8 cellular contexts compared by ENCODE assay signal in genomic region chr19:13838071-13838942, GRCh38. TPM values are rescaled to one million over a fixed set of nuclear protein-coding genes. Genes with fewer than 3 reads are reported as not detected.
DNase-seq lines count a peak whose midpoint lies in the region; ATAC-seq and TF ChIP-seq lines count a peak whose summit lies in the region.

No MANE protein-coding gene starts in this region.

- H3K36me3 ChIP-seq in CD4-positive, CD25-positive, alpha-beta regulatory T cell (ENCODE audit: control insufficient read depth, insufficient read depth, low read length): peaks cover 9% of the 10 kb centered on the region
- H3K36me3 ChIP-seq in Peyer's patch: peaks cover 0 to 31% (median 0%) of the 10 kb centered on the region in 3 donors
- no peaks in the 10 kb centered on the region for H3K36me3 ChIP-seq in endodermal cell (ENCODE audit: control insufficient read depth, insufficient read depth, low read length)
- H3K36me3 ChIP-seq in ovary: no peaks in the 10 kb centered on the region

- H3K27ac Mint-ChIP-seq in CD4-positive, CD25-positive, alpha-beta regulatory T cell: peak overlapping the region; percentile 94 to 98 (median 97)
- H3K27ac Mint-ChIP-seq in endodermal cell: peak overlapping the region; percentile 48

- ATAC-seq in CD4-positive, CD25-positive, alpha-beta regulatory T cell (ENCODE audit: low read depth in 2 of 2): no peak
- no peak for ATAC-seq in GM18498 (IDR thresholded peaks at IDR 0.05; ENCODE audit: unreplicated experiment)
- no peak for ATAC-seq in HG03108 (IDR thresholded peaks at IDR 0.05; ENCODE audit: unreplicated experiment)

- H3K9me3 ChIP-seq in CD4-positive, CD25-positive, alpha-beta regulatory T cell (ENCODE audit: control insufficient read depth in 2 of 2, low read length in 2 of 2): no peaks in the 10 kb centered on the region
- H3K9me3 ChIP-seq in Peyer's patch (no peaks in the 10 kb centered on the region), endodermal cell (ENCODE audit: control insufficient read depth, low read length) (no peaks in the 10 kb centered on the region), ovary (no peaks in the 10 kb centered on the region)

- TF ChIP-seq POLR2A in Peyer's patch (IDR thresholded peaks at IDR 0.05) (no peak), ovary (IDR thresholded peaks at IDR 0.05) (no peak)

- H3K4me1 Mint-ChIP-seq in CD4-positive, CD25-positive, alpha-beta regulatory T cell: peaks cover 6 to 86% (median 38%) of the 10 kb centered on the region in 4 donors
- peaks cover 4% of the 10 kb centered on the region for H3K4me1 Mint-ChIP-seq in endodermal cell

- peaks cover 83% of the 10 kb centered on the region for H3K4me1 ChIP-seq in CD4-positive, CD25-positive, alpha-beta regulatory T cell (ENCODE audit: control insufficient read depth, insufficient read depth, low read length, poor library complexity, severe bottlenecking)
- H3K4me1 ChIP-seq in Peyer's patch (peaks cover 0 to 78% (median 33%) of the 10 kb centered on the region in 4 donors), endodermal cell (ENCODE audit: control insufficient read depth, insufficient read depth, low read length) (peaks cover 10% of the 10 kb centered on the region), ovary (ENCODE audit: insufficient read depth) (peaks cover 21% of the 10 kb centered on the region)

- TF ChIP-seq EP300 in ovary (IDR thresholded peaks at IDR 0.05): no peak

- 95 to 97% methylated on average over 11 to 13 of the region's 13 CpGs for WGBS in endodermal cell (ENCODE audit: insufficient coverage in 1 of 2, insufficient read length in 1 of 2), 2 experiments
- WGBS in ovary, 3 donors: 74 to 78% (median 76%) methylated on average over 13 of the region's 13 CpGs

- TF ChIP-seq CTCF in Peyer's patch (IDR thresholded peaks at IDR 0.05): no peak
- TF ChIP-seq CTCF in endodermal cell (conservative IDR thresholded peaks at IDR 0.05): no peak
- no peak for TF ChIP-seq CTCF in ovary (IDR thresholded peaks at IDR 0.05)

- H3K27me3 ChIP-seq in CD4-positive, CD25-positive, alpha-beta regulatory T cell (ENCODE audit: control insufficient read depth, insufficient read depth, low read length): no peaks in the 10 kb centered on the region
- H3K27me3 ChIP-seq in Peyer's patch (no peaks in the 10 kb centered on the region), endodermal cell (ENCODE audit: control insufficient read depth, insufficient read depth, low read length, poor library complexity, severe bottlenecking) (no peaks in the 10 kb centered on the region), ovary (no peaks in the 10 kb centered on the region)

- H3K9me3 Mint-ChIP-seq in CD4-positive, CD25-positive, alpha-beta regulatory T cell: peaks cover 0 to 7% (median 0%) of the 10 kb centered on the region in 7 donors
- H3K9me3 Mint-ChIP-seq in endodermal cell: no peaks in the 10 kb centered on the region

- peak overlapping the region; percentile 59 for H3K4me3 ChIP-seq in CD4-positive, CD25-positive, alpha-beta regulatory T cell (ENCODE audit: low read depth, low read length)
- peak overlapping the region; percentile 91 to 98 (median 92) for H3K4me3 ChIP-seq in Peyer's patch
- no peak overlapping the region for H3K4me3 ChIP-seq in endodermal cell (ENCODE audit: low read length)
- peak overlapping the region; percentile 66 for H3K4me3 ChIP-seq in ovary

- H3K36me3 Mint-ChIP-seq in CD4-positive, CD25-positive, alpha-beta regulatory T cell: no peaks in the 10 kb centered on the region
- H3K36me3 Mint-ChIP-seq in endodermal cell (ENCODE audit: low read depth): peaks cover 2% of the 10 kb centered on the region

- H3K4me3 Mint-ChIP-seq in CD4-positive, CD25-positive, alpha-beta regulatory T cell: peak overlapping the region; percentile 89 to 98 (median 93)
- no peak overlapping the region for H3K4me3 Mint-ChIP-seq in endodermal cell

- peak overlapping the region; percentile 99 for H3K27ac ChIP-seq in CD4-positive, CD25-positive, alpha-beta regulatory T cell (ENCODE audit: insufficient read depth, low read length, poor library complexity, severe bottlenecking)
- H3K27ac ChIP-seq in Peyer's patch (peak overlapping the region; percentile 97 to 99 (median 98)), endodermal cell (ENCODE audit: low read depth, low read length) (no peak overlapping the region), ovary (peak overlapping the region; percentile 68 to 71)

- no peak overlapping the region for H3K9ac ChIP-seq in endodermal cell (ENCODE audit: extremely low read depth, low read length, poor library complexity, severe bottlenecking)

- intact Hi-C loops in ovary (cut with DNase I): no loop called here

- DNase-seq in CD4-positive, CD25-positive, alpha-beta regulatory T cell: peak in 2 of 3 donors; percentile 26 to 37
- DNase-seq in Peyer's patch: peak in 1 of 3 donors; percentile 46
- DNase-seq in endodermal cell: no peak
- no peak for DNase-seq in ovary
- DNase-seq in NCI-H1092 treated with DMSO at 0.1 percent for 48 hours (lab: John Stamatoyannopoulos, UW): no peak
- DNase-seq in mesenteric fat pad (ENCODE audit: low spot score): no peak

- H3K27me3 Mint-ChIP-seq in CD4-positive, CD25-positive, alpha-beta regulatory T cell: peaks cover 5% of the 10 kb centered on the region
- H3K27me3 Mint-ChIP-seq in endodermal cell (ENCODE audit: insufficient read depth): no peaks in the 10 kb centered on the region

RNA-seq across cellular contexts. Expression of gene NANOS3, which starts 38.6 kb away (rescaled TPM):
- total RNA-seq in CD4-positive, CD25-positive, alpha-beta regulatory T cell: not detected
- not detected for polyA plus RNA-seq in CD4-positive, CD25-positive, alpha-beta regulatory T cell
- total RNA-seq in Peyer's patch (not detected), endodermal cell (under 1 TPM in 1 of 2 donors, not detected in 1; 0.64 TPM), ovary (1 to 10 TPM in 3 of 7 donors, under 1 TPM in 1, not detected in 3; 0.98 to 2.4 (median 1.3) TPM), mesenteric fat pad (not detected)
- 2.6 TPM for polyA plus RNA-seq in endodermal cell (2013, experiment 1 of 2)
- polyA plus RNA-seq in endodermal cell (2013, experiment 2 of 2): 2.0 TPM
- under 1 TPM in 1 of 2 donors, not detected in 1; 0.30 TPM for polyA plus RNA-seq in ovary

RNA-seq across cellular contexts. Expression of gene ZSWIM4, which starts 43.1 kb away (rescaled TPM):
- total RNA-seq in CD4-positive, CD25-positive, alpha-beta regulatory T cell: 4.5 TPM
- polyA plus RNA-seq in CD4-positive, CD25-positive, alpha-beta regulatory T cell: under 1 TPM; 0.46 to 0.82 (median 0.54) TPM
- total RNA-seq in Peyer's patch: 1 to 10 TPM; 1.6 to 9.1 (median 5.8) TPM
- 10 to 100 TPM; 30.0 to 41.9 TPM for total RNA-seq in endodermal cell
- polyA plus RNA-seq in endodermal cell (2013, experiment 1 of 2): 22.9 TPM
- polyA plus RNA-seq in endodermal cell (2013, experiment 2 of 2): 20.7 TPM
- total RNA-seq in ovary: 1 to 10 TPM; 2.6 to 7.9 (median 4.6) TPM
- 1 to 10 TPM; 1.2 to 3.8 TPM for polyA plus RNA-seq in ovary
- 5.2 TPM for total RNA-seq in mesenteric fat pad

Comparison
In these comparisons a context has a peak if more than half of its experiments do, and no peak if none do; other contexts are left out.
1. DNase-seq: peak in CD4-positive, CD25-positive, alpha-beta regulatory T cell (2 of 3); none in endodermal cell (single experiment), ovary (0 of 5), NCI-H1092 treated with DMSO at 0.1 percent for 48 hours (single experiment) and mesenteric fat pad (single experiment).